8 cellular contexts compared by ENCODE assay signal in genomic region chr16:2213817-2214720, GRCh38. TPM values are rescaled to one million over a fixed set of nuclear protein-coding genes. Genes with fewer than 3 reads are reported as not detected.
DNase-seq lines count a peak whose midpoint lies in the region; ATAC-seq and TF ChIP-seq lines count a peak whose summit lies in the region.

No MANE protein-coding gene starts in this region.

- CTCF ChIA-PET in A673 (lab: Charles Lee) (no interaction called here), mammary epithelial cell (lab: Charles Lee; ENCODE audit: low non-redundant PET) (no interaction called here)

- H3K36me3 ChIP-seq in A673 (ENCODE audit: insufficient read depth, low read length, poor library complexity, severe bottlenecking), result peaks cover 6% of the 10 kb centered on the region
- H3K36me3 ChIP-seq in mammary epithelial cell (ENCODE audit: insufficient read depth, low read length), result no peaks in the 10 kb centered on the region
- no peaks in the 10 kb centered on the region for H3K36me3 ChIP-seq in mucosa of stomach (ENCODE audit: control insufficient read depth, insufficient read depth, low read length)

- DNase-seq in A673 (ENCODE audit: low spot score), result peak; percentile 40
- no peak for DNase-seq in Jurkat, Clone E6-1 (ENCODE audit: low read depth, low spot score)
- DNase-seq in mammary epithelial cell, result no peak
- DNase-seq in NCI-H187 (lab: John Stamatoyannopoulos, UW), result no peak
- no peak for DNase-seq in NCI-H446 (lab: John Stamatoyannopoulos, UW)
- no peak for DNase-seq in NCI-H2227 treated with DMSO at 0.1 percent for 48 hours (lab: John Stamatoyannopoulos, UW)

- peak; percentile 10 for ATAC-seq in GM18907 (IDR thresholded peaks at IDR 0.05; ENCODE audit: unreplicated experiment)

- H3K9me3 ChIP-seq in A673 (ENCODE audit: low read depth, low read length, poor library complexity, severe bottlenecking) (no peaks in the 10 kb centered on the region), mammary epithelial cell (replicated peaks; ENCODE audit: insufficient read depth, low read length) (no peaks in the 10 kb centered on the region), mucosa of stomach (ENCODE audit: control insufficient read depth, low read length) (no peaks in the 10 kb centered on the region)

- H3K4me3 ChIP-seq in A673 (ENCODE audit: low read depth, low read length, poor library complexity, severe bottlenecking), result peak overlapping the region; percentile 91
- H3K4me3 ChIP-seq in Jurkat, Clone E6-1 (ENCODE audit: low read length), result peak overlapping the region; percentile 60
- peak overlapping the region; percentile 52 to 88 (median 60) for H3K4me3 ChIP-seq in mammary epithelial cell (replicated peaks in 1 of 3; ENCODE audit: insufficient read depth in 1 of 3, low read depth in 2 of 3, low read length in 3 of 3)
- H3K4me3 ChIP-seq in mucosa of stomach (ENCODE audit: low read length), result peak overlapping the region; percentile 2

- H3K27ac ChIP-seq in A673 (ENCODE audit: low read depth, low read length, poor library complexity, severe bottlenecking), result peak overlapping the region; percentile 64
- H3K27ac ChIP-seq in mammary epithelial cell (ENCODE audit: insufficient read depth, low read depth, low read length), result peak overlapping the region; percentile 47

- BruUV-seq in A673 (replicated peaks; lab: Mats Ljungman, UMichigan) (no TSS peak), mammary epithelial cell (replicated peaks; lab: Mats Ljungman, UMichigan) (no TSS peak)

- in situ Hi-C loops in mammary epithelial cell (cut with MboI; ENCODE audit: low sequenced_read_pairs in 2 of 2), result no loop called here

- dilution Hi-C loops in mammary epithelial cell (cut with HindIII; ENCODE audit: low sequenced_read_pairs), result no loop called here

- TF ChIP-seq CTCF in A673 (conservative IDR thresholded peaks at IDR 0.05; ENCODE audit: low read depth, low read length) (no peak), mammary epithelial cell (conservative IDR thresholded peaks at IDR 0.05 in 1 of 2, IDR thresholded peaks at IDR 0.05 in 1 of 2; ENCODE audit: extremely low read depth in 1 of 2, insufficient read depth in 1 of 2, low read depth in 1 of 2, low read length in 2 of 2) (no peak)

- peaks cover 31% of the 10 kb centered on the region for H3K79me2 ChIP-seq in mammary epithelial cell (ENCODE audit: insufficient read depth, low read length)

- intact Hi-C loops in A673 (cut with micrococcal nuclease; ENCODE audit: unreplicated experiment) (loop anchor here (10.0 kb wide), 1 partner anchor 209 kb away; the partner anchor contains the start of gene ZNF598), mammary epithelial cell (cut with micrococcal nuclease) (loop anchor here (5.0 kb wide), 1 partner anchor 52 kb away; no protein-coding TSS in a partner anchor)

- H3K27me3 ChIP-seq in A673 (replicated peaks; ENCODE audit: insufficient read depth, low read depth, low read length, poor library complexity), result no peaks in the 10 kb centered on the region
- H3K27me3 ChIP-seq in mammary epithelial cell (ENCODE audit: insufficient read depth, low read length), result no peaks in the 10 kb centered on the region
- no peaks in the 10 kb centered on the region for H3K27me3 ChIP-seq in mucosa of stomach (ENCODE audit: control insufficient read depth, insufficient read depth, low read length)

- peak overlapping the region; percentile 56 for H3K9ac ChIP-seq in mammary epithelial cell (ENCODE audit: insufficient read depth, low read length)
- H3K9ac ChIP-seq in mucosa of stomach (ENCODE audit: low read length), result peak overlapping the region; percentile 61

- no peaks in the 10 kb centered on the region for H4K20me1 ChIP-seq in mammary epithelial cell (ENCODE audit: insufficient read depth, low read length)

- under 1% methylated on average over 25 of the region's 99 CpGs for WGBS in mammary epithelial cell (ENCODE audit: low coverage, missing lambda C conversion rate)

- H2AFZ ChIP-seq in mammary epithelial cell (ENCODE audit: low read depth, low read length), result peak overlapping the region; percentile 53

- POLR2A ChIA-PET in A673 (lab: Charles Lee; ENCODE audit: low non-redundant PET), result interaction anchor here (0.5 to 0.6 kb wide), 2 partner anchors 179 to 211 kb away, joined by 3 to 4 read pairs; no protein-coding TSS in a partner anchor

- H3K4me2 ChIP-seq in mammary epithelial cell (ENCODE audit: insufficient read depth, low read depth, low read length), result peak overlapping the region; percentile 98

- peaks cover 11% of the 10 kb centered on the region for H3K4me1 ChIP-seq in A673 (ENCODE audit: insufficient read depth, low read length, poor library complexity, severe bottlenecking)
- peaks cover 26% of the 10 kb centered on the region for H3K4me1 ChIP-seq in mammary epithelial cell (ENCODE audit: insufficient read depth, low read length)
- H3K4me1 ChIP-seq in mucosa of stomach (ENCODE audit: control insufficient read depth, insufficient read depth, low read length), result peaks cover 22% of the 10 kb centered on the region

RNA-seq across cellular contexts. Expression of gene PGP, which starts 0.6 kb away (rescaled TPM):
- 26.5 TPM in 2 replicates for total RNA-seq in A673 (2021)
- 33.2 TPM for polyA plus RNA-seq in Jurkat, Clone E6-1 (2012; ENCODE audit: insufficient read depth, insufficient read length)
- total RNA-seq in mammary epithelial cell, result 10 to 100 TPM; 12.8 to 19.0 TPM
- 19.9 TPM for polyA plus RNA-seq in mammary epithelial cell
- 6.6 TPM for polyA minus RNA-seq in mammary epithelial cell

RNA-seq across cellular contexts. Expression of gene BRICD5, which starts 3.4 kb away (rescaled TPM):
- total RNA-seq in A673 (2021) (16.0 and 18.6 TPM in 2 replicates), mammary epithelial cell (1 to 10 TPM in 1 of 2 donors, under 1 TPM in 1; 0.67 to 4.3 TPM)
- polyA plus RNA-seq in Jurkat, Clone E6-1 (2012; ENCODE audit: insufficient read depth, insufficient read length), result 16.5 TPM
- 1.7 TPM for polyA plus RNA-seq in mammary epithelial cell
- not detected for polyA minus RNA-seq in mammary epithelial cell

RNA-seq across cellular contexts. Expression of gene MLST8, which starts 8.8 kb away (rescaled TPM):
- total RNA-seq in A673 (2021), result 58.3 and 58.8 TPM in 2 replicates
- 102 TPM for polyA plus RNA-seq in Jurkat, Clone E6-1 (2012; ENCODE audit: insufficient read depth, insufficient read length)
- 10 to 100 TPM; 39.0 to 55.8 TPM for total RNA-seq in mammary epithelial cell
- polyA plus RNA-seq in mammary epithelial cell, result 68.1 TPM
- polyA minus RNA-seq in mammary epithelial cell, result 45.8 TPM

RNA-seq across cellular contexts. Expression of gene E4F1, which starts 9.3 kb away (rescaled TPM):
- 36.0 and 41.6 TPM in 2 replicates for total RNA-seq in A673 (2021)
- polyA plus RNA-seq in Jurkat, Clone E6-1 (2012; ENCODE audit: insufficient read depth, insufficient read length), result 27.3 TPM
- total RNA-seq in mammary epithelial cell, result 10 to 100 TPM; 22.0 to 24.8 TPM
- polyA plus RNA-seq in mammary epithelial cell, result 15.2 TPM
- 8.6 TPM for polyA minus RNA-seq in mammary epithelial cell

RNA-seq across cellular contexts. Expression of gene CASKIN1, which starts 17.7 kb away (rescaled TPM):
- total RNA-seq in A673 (2021) (1.1 and 3.8 TPM in 2 replicates), mammary epithelial cell (1 to 10 TPM in 1 of 2 donors, under 1 TPM in 1; 0.83 to 1.4 TPM)
- 3.2 TPM for polyA plus RNA-seq in Jurkat, Clone E6-1 (2012; ENCODE audit: insufficient read depth, insufficient read length)
- polyA plus RNA-seq in mammary epithelial cell, result 0.09 TPM
- not detected for polyA minus RNA-seq in mammary epithelial cell

Comparison
In these comparisons a context has a peak if more than half of its experiments do, and no peak if none do; other contexts are left out.
1. H3K4me3 ChIP-seq: peak in every context shown above with its lines; median percentile 91 in A673; 60 in Jurkat, Clone E6-1; 60 in mammary epithelial cell; 2 in mucosa of stomach.